10 cellular contexts compared by ENCODE assay signal in the genomic region with DNA sequence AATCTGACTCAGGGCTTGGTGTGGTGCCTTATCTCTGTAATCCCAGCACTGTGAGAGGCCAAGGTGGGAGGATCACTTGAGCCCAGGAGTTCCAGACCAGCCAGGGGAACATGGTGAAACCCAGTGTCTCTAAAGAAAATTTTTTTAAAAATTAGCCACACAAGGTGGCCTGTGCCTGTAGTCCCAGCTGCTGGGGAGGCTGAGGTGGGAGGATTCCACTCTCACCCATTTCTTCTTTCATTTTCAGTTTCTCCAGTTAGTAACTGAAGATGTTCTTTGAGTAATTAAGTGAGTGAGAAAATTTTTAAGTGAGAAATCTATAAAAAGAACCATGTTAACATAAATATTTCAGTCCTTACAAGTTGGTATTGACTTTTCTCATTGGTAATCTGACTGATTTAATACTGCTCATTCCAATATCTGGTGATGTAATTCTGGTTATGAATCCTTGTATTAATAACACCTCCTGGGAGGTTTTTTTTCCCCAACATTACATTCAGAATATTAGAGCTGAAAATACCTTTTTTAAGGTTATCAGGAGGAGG. TPM values are rescaled to one million over a fixed set of nuclear protein-coding genes. Genes with fewer than 3 reads are reported as not detected.
DNase-seq lines count a peak whose midpoint lies in the region; ATAC-seq and TF ChIP-seq lines count a peak whose summit lies in the region.
"Had no signal": no experiment of that assay in that cellular context is flagged by ENCODE, and none has a peak within 500 bp of the region (broad histone marks: within the 10 kb centered on the region; RNA-seq: fewer than 3 reads in every experiment).

No MANE protein-coding gene starts in this region.

- peaks cover 3 to 20% of the 10 kb centered on the region in 2 donors for H3K36me3 Mint-ChIP-seq in activated T-cell treated with anti-CD3 and anti-CD28 coated beads, Interleukin-2, amount 50 U/mL, for 72 hours (ENCODE audit: insufficient read depth in 2 of 2)
- peaks cover 62% of the 10 kb centered on the region for H3K36me3 Mint-ChIP-seq in WTC11

- H3K27me3 Mint-ChIP-seq in activated T-cell treated with anti-CD3 and anti-CD28 coated beads, Interleukin-2, amount 50 U/mL, for 72 hours (ENCODE audit: low read depth): no peaks in the 10 kb centered on the region
- H3K27me3 Mint-ChIP-seq in WTC11 (ENCODE audit: low read depth): no peaks in the 10 kb centered on the region
- H3K27me3 Mint-ChIP-seq in stimulated activated naive CD8-positive, alpha-beta T cell treated with anti-CD3 and anti-CD28 coated beads, Interleukin-15, amount 100 ng/mL, for 72 hours: no peaks in the 10 kb centered on the region

- no peaks in the 10 kb centered on the region for H3K9me3 Mint-ChIP-seq in activated T-cell treated with anti-CD3 and anti-CD28 coated beads, Interleukin-2, amount 50 U/mL, for 72 hours
- H3K9me3 Mint-ChIP-seq in WTC11: no peaks in the 10 kb centered on the region
- H3K9me3 Mint-ChIP-seq in stimulated activated naive CD8-positive, alpha-beta T cell treated with anti-CD3 and anti-CD28 coated beads, Interleukin-15, amount 100 ng/mL, for 72 hours: no peaks in the 10 kb centered on the region
- H3K9me3 Mint-ChIP-seq: neural crest cell had no signal

- peaks cover 57% of the 10 kb centered on the region for H3K4me1 Mint-ChIP-seq in activated T-cell treated with anti-CD3 and anti-CD28 coated beads, Interleukin-2, amount 50 U/mL, for 72 hours (ENCODE audit: low read depth)
- peaks cover 27% of the 10 kb centered on the region for H3K4me1 Mint-ChIP-seq in WTC11
- peaks cover 76% of the 10 kb centered on the region for H3K4me1 Mint-ChIP-seq in stimulated activated naive CD8-positive, alpha-beta T cell treated with anti-CD3 and anti-CD28 coated beads, Interleukin-15, amount 100 ng/mL, for 72 hours

- DNase-seq in activated T-cell treated with anti-CD3 and anti-CD28 coated beads, Interleukin-2, amount 50 U/mL, for 72 hours: peak; percentile 17
- DNase-seq in activated T-cell treated with anti-CD3 and anti-CD28 coated beads for 4 hours (no peak), WTC11 (ENCODE audit: low spot score) (no peak), NCI-H345 treated with DMSO at 0.1 percent for 48 hours (lab: John Stamatoyannopoulos, UW; ENCODE audit: unreplicated experiment) (no peak), DMS53 (lab: John Stamatoyannopoulos, UW) (no peak), hepatic stellate cell (ENCODE audit: low spot score) (no peak)
- no peak for DNase-seq in stimulated activated naive CD8-positive, alpha-beta T cell treated with anti-CD3 and anti-CD28 coated beads, Interleukin-15, amount 100 ng/mL, for 72 hours
- DNase-seq: NCI-H69 had no signal

- POLR2A ChIA-PET in WTC11 (lab: Charles Lee): no interaction called here

- no peak for TF ChIP-seq CTCF in WTC11 (IDR thresholded peaks at IDR 0.05)

- peak; percentile 67 to 70 for ATAC-seq in activated T-cell treated with anti-CD3 and anti-CD28 coated beads, Interleukin-2, amount 50 U/mL, for 72 hours (replicated peaks in 1 of 2)
- ATAC-seq in HG02884 (IDR thresholded peaks at IDR 0.05; ENCODE audit: unreplicated experiment) (peak; percentile 85), WTC11 (no peak)
- ATAC-seq in stimulated activated naive CD8-positive, alpha-beta T cell treated with anti-CD3 and anti-CD28 coated beads, Interleukin-15, amount 100 ng/mL, for 72 hours: peak; percentile 79

- CTCF ChIA-PET in WTC11 (lab: Charles Lee): no interaction called here

- peak overlapping the region; percentile 53 to 81 for H3K4me3 Mint-ChIP-seq in activated T-cell treated with anti-CD3 and anti-CD28 coated beads, Interleukin-2, amount 50 U/mL, for 72 hours
- no peak overlapping the region for H3K4me3 Mint-ChIP-seq in WTC11
- H3K4me3 Mint-ChIP-seq in stimulated activated naive CD8-positive, alpha-beta T cell treated with anti-CD3 and anti-CD28 coated beads, Interleukin-15, amount 100 ng/mL, for 72 hours: peak overlapping the region; percentile 55 to 67
- H3K4me3 Mint-ChIP-seq: neural crest cell had no signal

- peak overlapping the region; percentile 94 for H3K27ac Mint-ChIP-seq in activated T-cell treated with anti-CD3 and anti-CD28 coated beads, Interleukin-2, amount 50 U/mL, for 72 hours
- peak overlapping the region; percentile 95; the same call in 1 of the 2 replicates for H3K27ac Mint-ChIP-seq in WTC11
- H3K27ac Mint-ChIP-seq in stimulated activated naive CD8-positive, alpha-beta T cell treated with anti-CD3 and anti-CD28 coated beads, Interleukin-15, amount 100 ng/mL, for 72 hours: peak overlapping the region; percentile 34 to 74

TF ChIP-seq in WTC11, 78 proteins besides CTCF, POLR2A, EP300 and RAD21 (continues in another document):
- TF ChIP-seq, protein P1, sequence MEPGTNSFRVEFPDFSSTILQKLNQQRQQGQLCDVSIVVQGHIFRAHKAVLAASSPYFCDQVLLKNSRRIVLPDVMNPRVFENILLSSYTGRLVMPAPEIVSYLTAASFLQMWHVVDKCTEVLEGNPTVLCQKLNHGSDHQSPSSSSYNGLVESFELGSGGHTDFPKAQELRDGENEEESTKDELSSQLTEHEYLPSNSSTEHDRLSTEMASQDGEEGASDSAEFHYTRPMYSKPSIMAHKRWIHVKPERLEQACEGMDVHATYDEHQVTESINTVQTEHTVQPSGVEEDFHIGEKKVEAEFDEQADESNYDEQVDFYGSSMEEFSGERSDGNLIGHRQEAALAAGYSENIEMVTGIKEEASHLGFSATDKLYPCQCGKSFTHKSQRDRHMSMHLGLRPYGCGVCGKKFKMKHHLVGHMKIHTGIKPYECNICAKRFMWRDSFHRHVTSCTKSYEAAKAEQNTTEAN (CRISPR knock-in tag; IDR thresholded peaks at IDR 0.05): no peak
- TF ChIP-seq, protein P2, sequence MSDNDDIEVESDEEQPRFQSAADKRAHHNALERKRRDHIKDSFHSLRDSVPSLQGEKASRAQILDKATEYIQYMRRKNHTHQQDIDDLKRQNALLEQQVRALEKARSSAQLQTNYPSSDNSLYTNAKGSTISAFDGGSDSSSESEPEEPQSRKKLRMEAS (CRISPR knock-in tag; IDR thresholded peaks at IDR 0.05): no peak
- TF ChIP-seq JUN (CRISPR knock-in tag; IDR thresholded peaks at IDR 0.05) (no peak), RORB (CRISPR knock-in tag; IDR thresholded peaks at IDR 0.05) (no peak), GTF2I (CRISPR knock-in tag; conservative IDR thresholded peaks at IDR 0.05) (no peak), TP53 (CRISPR knock-in tag; IDR thresholded peaks at IDR 0.05) (no peak), NFE2L1 (CRISPR knock-in tag; IDR thresholded peaks at IDR 0.05) (no peak), NR1H2 (CRISPR knock-in tag; IDR thresholded peaks at IDR 0.05) (no peak), RELA (CRISPR knock-in tag; IDR thresholded peaks at IDR 0.05; ENCODE audit: borderline replicate concordance) (no peak), ZNF219 (CRISPR knock-in tag; IDR thresholded peaks at IDR 0.05; ENCODE audit: borderline replicate concordance) (no peak), TCF7 (CRISPR knock-in tag; IDR thresholded peaks at IDR 0.05; ENCODE audit: low read depth) (no peak)
- TF ChIP-seq, protein P3, sequence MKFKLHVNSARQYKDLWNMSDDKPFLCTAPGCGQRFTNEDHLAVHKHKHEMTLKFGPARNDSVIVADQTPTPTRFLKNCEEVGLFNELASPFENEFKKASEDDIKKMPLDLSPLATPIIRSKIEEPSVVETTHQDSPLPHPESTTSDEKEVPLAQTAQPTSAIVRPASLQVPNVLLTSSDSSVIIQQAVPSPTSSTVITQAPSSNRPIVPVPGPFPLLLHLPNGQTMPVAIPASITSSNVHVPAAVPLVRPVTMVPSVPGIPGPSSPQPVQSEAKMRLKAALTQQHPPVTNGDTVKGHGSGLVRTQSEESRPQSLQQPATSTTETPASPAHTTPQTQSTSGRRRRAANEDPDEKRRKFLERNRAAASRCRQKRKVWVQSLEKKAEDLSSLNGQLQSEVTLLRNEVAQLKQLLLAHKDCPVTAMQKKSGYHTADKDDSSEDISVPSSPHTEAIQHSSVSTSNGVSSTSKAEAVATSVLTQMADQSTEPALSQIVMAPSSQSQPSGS (CRISPR knock-in tag; IDR thresholded peaks at IDR 0.05; ENCODE audit: borderline replicate concordance, low read depth): no peak
- TF ChIP-seq, protein P4, sequence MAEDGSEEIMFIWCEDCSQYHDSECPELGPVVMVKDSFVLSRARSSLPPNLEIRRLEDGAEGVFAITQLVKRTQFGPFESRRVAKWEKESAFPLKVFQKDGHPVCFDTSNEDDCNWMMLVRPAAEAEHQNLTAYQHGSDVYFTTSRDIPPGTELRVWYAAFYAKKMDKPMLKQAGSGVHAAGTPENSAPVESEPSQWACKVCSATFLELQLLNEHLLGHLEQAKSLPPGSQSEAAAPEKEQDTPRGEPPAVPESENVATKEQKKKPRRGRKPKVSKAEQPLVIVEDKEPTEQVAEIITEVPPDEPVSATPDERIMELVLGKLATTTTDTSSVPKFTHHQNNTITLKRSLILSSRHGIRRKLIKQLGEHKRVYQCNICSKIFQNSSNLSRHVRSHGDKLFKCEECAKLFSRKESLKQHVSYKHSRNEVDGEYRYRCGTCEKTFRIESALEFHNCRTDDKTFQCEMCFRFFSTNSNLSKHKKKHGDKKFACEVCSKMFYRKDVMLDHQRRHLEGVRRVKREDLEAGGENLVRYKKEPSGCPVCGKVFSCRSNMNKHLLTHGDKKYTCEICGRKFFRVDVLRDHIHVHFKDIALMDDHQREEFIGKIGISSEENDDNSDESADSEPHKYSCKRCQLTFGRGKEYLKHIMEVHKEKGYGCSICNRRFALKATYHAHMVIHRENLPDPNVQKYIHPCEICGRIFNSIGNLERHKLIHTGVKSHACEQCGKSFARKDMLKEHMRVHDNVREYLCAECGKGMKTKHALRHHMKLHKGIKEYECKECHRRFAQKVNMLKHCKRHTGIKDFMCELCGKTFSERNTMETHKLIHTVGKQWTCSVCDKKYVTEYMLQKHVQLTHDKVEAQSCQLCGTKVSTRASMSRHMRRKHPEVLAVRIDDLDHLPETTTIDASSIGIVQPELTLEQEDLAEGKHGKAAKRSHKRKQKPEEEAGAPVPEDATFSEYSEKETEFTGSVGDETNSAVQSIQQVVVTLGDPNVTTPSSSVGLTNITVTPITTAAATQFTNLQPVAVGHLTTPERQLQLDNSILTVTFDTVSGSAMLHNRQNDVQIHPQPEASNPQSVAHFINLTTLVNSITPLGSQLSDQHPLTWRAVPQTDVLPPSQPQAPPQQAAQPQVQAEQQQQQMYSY (CRISPR knock-in tag; IDR thresholded peaks at IDR 0.05): no peak

RNA-seq across cellular contexts. Expression of a gene that starts 6.1 kb away (rescaled TPM):
- total RNA-seq in activated T-cell treated with anti-CD3 and anti-CD28 coated beads, Interleukin-2, amount 50 U/mL, for 72 hours: 10 to 100 TPM; 62.1 to 71.0 TPM
- 87.2 to 93.2 TPM (median 89.5 TPM) in 3 replicates for total RNA-seq in WTC11 (2021)

RNA-seq across cellular contexts. Expression of a gene that starts 21.1 kb away (rescaled TPM):
- 1 to 10 TPM; 5.3 TPM for total RNA-seq in activated T-cell treated with anti-CD3 and anti-CD28 coated beads, Interleukin-2, amount 50 U/mL, for 72 hours
- 239 to 307 TPM (median 288 TPM) in 3 replicates for total RNA-seq in WTC11 (2021)

RNA-seq across cellular contexts. Expression of a gene that starts 28.1 kb away (rescaled TPM):
- total RNA-seq in activated T-cell treated with anti-CD3 and anti-CD28 coated beads, Interleukin-2, amount 50 U/mL, for 72 hours: 10 to 100 TPM; 68.9 to 72.4 TPM
- 49.1 to 53.0 TPM (median 52.4 TPM) in 3 replicates for total RNA-seq in WTC11 (2021)

RNA-seq across cellular contexts. Expression of a gene that starts 28.3 kb away (rescaled TPM):
- total RNA-seq in activated T-cell treated with anti-CD3 and anti-CD28 coated beads, Interleukin-2, amount 50 U/mL, for 72 hours: 10 to 100 TPM; 44.5 to 45.4 TPM
- total RNA-seq in WTC11 (2021): 29.6 to 33.3 TPM (median 31.7 TPM) in 3 replicates

RNA-seq across cellular contexts. Expression of a gene that starts 49.2 kb away (rescaled TPM):
- 100 to 1,000 TPM; 102 to 107 TPM for total RNA-seq in activated T-cell treated with anti-CD3 and anti-CD28 coated beads, Interleukin-2, amount 50 U/mL, for 72 hours
- total RNA-seq in WTC11 (2021): 119 to 133 TPM (median 119 TPM) in 3 replicates

Comparison
In these comparisons a context has a peak if more than half of its experiments do, and no peak if none do; other contexts are left out.
1. DNase-seq: peak in activated T-cell treated with anti-CD3 and anti-CD28 coated beads, Interleukin-2, amount 50 U/mL, for 72 hours (2 of 2); none in activated T-cell treated with anti-CD3 and anti-CD28 coated beads for 4 hours (single experiment), WTC11 (single experiment), stimulated activated naive CD8-positive, alpha-beta T cell treated with anti-CD3 and anti-CD28 coated beads, Interleukin-15, amount 100 ng/mL, for 72 hours (0 of 2), NCI-H345 treated with DMSO at 0.1 percent for 48 hours (single experiment), DMS53 (single experiment) and hepatic stellate cell (single experiment).
2. RNA of a gene that starts 21.1 kb away (total RNA-seq): 239 to 307 TPM in WTC11; 5.3 TPM in activated T-cell treated with anti-CD3 and anti-CD28 coated beads, Interleukin-2, amount 50 U/mL, for 72 hours; every median in the first group is over 10 times any median in the second.
3. Peak in every context shown above with its lines, with median percentiles within 50 percentile points of each other: H3K27ac Mint-ChIP-seq.